Comparison of ENCODE assay signal across 14 cellular contexts in genomic region chr5:89606901-89607554, GRCh38.
"Had no signal": no experiment of that assay in that cellular context is flagged by ENCODE, and none has a peak within 500 bp of the region (broad histone marks: within the 10 kb centered on the region; RNA-seq: fewer than 3 reads in every experiment).

No MANE protein-coding gene starts in this region.

- H3K27me3 Mint-ChIP-seq: activated CD4-positive, alpha-beta T cell treated with anti-CD3 and anti-CD28 coated beads, Interleukin-2, amount 10 ng/mL, durations not matched to agents 7 days and 5 days; activated naive CD8-positive, alpha-beta T cell treated with anti-CD3 and anti-CD28 coated beads, Interleukin-2, amount 10 ng/mL, durations not matched to agents 7 days and 5 days; dendritic cell treated with granulocyte-macrophage colony-stimulating factor and Interleukin-4, amounts not matched to agents 40 ng/mL and 50 ng/mL, for 4 days; effector memory CD8-positive, alpha-beta T cell had no signal

- H3K9me3 ChIP-seq: gastrocnemius medialis, lower lobe of right lung, ovary, thyroid gland had no signal

- H3K27ac ChIP-seq: epithelial cell of prostate, gastrocnemius medialis, heart left ventricle, lower lobe of right lung, ovary, thyroid gland had no signal

- H3K36me3 Mint-ChIP-seq: activated naive CD8-positive, alpha-beta T cell treated with anti-CD3 and anti-CD28 coated beads, Interleukin-2, amount 10 ng/mL, durations not matched to agents 7 days and 5 days had no signal

- H3K9me3 Mint-ChIP-seq: activated CD4-positive, alpha-beta T cell treated with anti-CD3 and anti-CD28 coated beads, Interleukin-2, amount 10 ng/mL, durations not matched to agents 7 days and 5 days; activated naive CD8-positive, alpha-beta T cell treated with anti-CD3 and anti-CD28 coated beads, Interleukin-2, amount 10 ng/mL, durations not matched to agents 7 days and 5 days; dendritic cell treated with granulocyte-macrophage colony-stimulating factor and Interleukin-4, amounts not matched to agents 40 ng/mL and 50 ng/mL, for 4 days; effector memory CD8-positive, alpha-beta T cell had no signal

- H3K36me3 ChIP-seq: gastrocnemius medialis, heart left ventricle, lower lobe of right lung, ovary, thyroid gland had no signal

- H3K27ac Mint-ChIP-seq: activated CD4-positive, alpha-beta T cell treated with anti-CD3 and anti-CD28 coated beads, Interleukin-2, amount 10 ng/mL, durations not matched to agents 7 days and 5 days; activated naive CD8-positive, alpha-beta T cell treated with anti-CD3 and anti-CD28 coated beads, Interleukin-2, amount 10 ng/mL, durations not matched to agents 7 days and 5 days; dendritic cell treated with granulocyte-macrophage colony-stimulating factor and Interleukin-4, amounts not matched to agents 40 ng/mL and 50 ng/mL, for 4 days; effector memory CD8-positive, alpha-beta T cell had no signal

- H3K4me3 ChIP-seq: gastrocnemius medialis, heart left ventricle, lower lobe of right lung, ovary, thyroid gland had no signal

- H3K4me1 Mint-ChIP-seq: activated CD4-positive, alpha-beta T cell treated with anti-CD3 and anti-CD28 coated beads, Interleukin-2, amount 10 ng/mL, durations not matched to agents 7 days and 5 days; activated naive CD8-positive, alpha-beta T cell treated with anti-CD3 and anti-CD28 coated beads, Interleukin-2, amount 10 ng/mL, durations not matched to agents 7 days and 5 days had no signal

- H3K4me1 ChIP-seq: gastrocnemius medialis, heart left ventricle, lower lobe of right lung, thyroid gland had no signal

- DNase-seq: activated CD4-positive, alpha-beta T cell treated with anti-CD3 and anti-CD28 coated beads, Interleukin-2, amount 10 ng/mL, durations not matched to agents 7 days and 5 days; activated CD8-positive, alpha-beta memory T cell treated with anti-CD3 and anti-CD28 coated beads for 24 hours; activated naive CD8-positive, alpha-beta T cell treated with anti-CD3 and anti-CD28 coated beads, Interleukin-2, amount 10 ng/mL, durations not matched to agents 7 days and 5 days; cerebellar nuclear complex; effector memory CD8-positive, alpha-beta T cell; gastrocnemius medialis; heart left ventricle; left cardiac atrium; lower lobe of right lung; ovary; stimulated activated CD4-positive, alpha-beta T cell treated with anti-CD3 and anti-CD28 coated beads, Interleukin-1b, Interleukin-23, amount 100 ng/mL, for 48 hours; thyroid gland had no signal

- H3K27me3 ChIP-seq: gastrocnemius medialis, heart left ventricle, ovary, thyroid gland had no signal

- ATAC-seq: effector memory CD8-positive, alpha-beta T cell; gastrocnemius medialis; heart left ventricle; left cardiac atrium; lower lobe of right lung had no signal

- H3K4me3 Mint-ChIP-seq: activated CD4-positive, alpha-beta T cell treated with anti-CD3 and anti-CD28 coated beads, Interleukin-2, amount 10 ng/mL, durations not matched to agents 7 days and 5 days; activated naive CD8-positive, alpha-beta T cell treated with anti-CD3 and anti-CD28 coated beads, Interleukin-2, amount 10 ng/mL, durations not matched to agents 7 days and 5 days; dendritic cell treated with granulocyte-macrophage colony-stimulating factor and Interleukin-4, amounts not matched to agents 40 ng/mL and 50 ng/mL, for 4 days; effector memory CD8-positive, alpha-beta T cell had no signal
